8 cellular contexts compared by ENCODE assay signal in the genomic region with DNA sequence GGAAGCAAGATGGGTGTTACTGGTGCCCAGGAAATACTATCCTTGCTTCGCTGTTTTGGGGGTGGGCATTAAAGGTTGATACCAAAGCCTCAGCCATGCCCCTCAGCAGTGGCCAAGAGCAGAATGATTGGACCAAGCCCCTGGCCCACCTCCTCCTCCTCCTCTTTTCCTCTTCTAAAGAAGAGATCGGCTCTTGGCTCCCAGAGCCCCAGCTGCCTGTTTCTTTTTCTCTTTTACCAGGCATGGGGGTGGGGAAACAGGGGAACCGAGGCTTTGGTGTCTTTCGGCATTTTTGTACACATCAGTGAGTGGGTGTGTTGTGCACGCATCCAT. TPM values are rescaled to one million over a fixed set of nuclear protein-coding genes. Genes with fewer than 3 reads are reported as not detected.
DNase-seq lines count a peak whose midpoint lies in the region; ATAC-seq and TF ChIP-seq lines count a peak whose summit lies in the region.

No MANE protein-coding gene starts in this region.

- no peaks in the 10 kb centered on the region for H3K27me3 Mint-ChIP-seq in stimulated activated naive CD8-positive, alpha-beta T cell treated with anti-CD3 and anti-CD28 coated beads, Interleukin-15, Interleukin-2, amounts not matched to agents 100 ng/mL and 50 ng/mL, for 24 hours
- H3K27me3 Mint-ChIP-seq in MCF 10A (ENCODE audit: insufficient read depth, unreplicated experiment): no peaks in the 10 kb centered on the region

- ATAC-seq in stimulated activated naive CD8-positive, alpha-beta T cell treated with anti-CD3 and anti-CD28 coated beads, Interleukin-15, Interleukin-2, amounts not matched to agents 100 U/mL and 50 U/mL, for 24 hours: no peak
- ATAC-seq in aorta (ENCODE audit: low FRiP score): no peak
- no peak for ATAC-seq in GM21717 (IDR thresholded peaks at IDR 0.05; ENCODE audit: unreplicated experiment)

- peaks cover 96% of the 10 kb centered on the region for H3K4me1 ChIP-seq in muscle layer of colon (ENCODE audit: insufficient read depth, low read length)
- peaks cover 1 to 7% of the 10 kb centered on the region in 2 donors for H3K4me1 ChIP-seq in aorta (ENCODE audit: control insufficient read depth in 1 of 2, insufficient read depth in 2 of 2, low read length in 2 of 2)

- CTCF ChIA-PET in MCF 10A (lab: Yijun Ruan, JAX): interaction anchor here (0.9 to 12.2 kb wide), 5 partner anchors 7 to 43 kb away, joined by 3 to 131 read pairs (median 3); no protein-coding TSS in a partner anchor

- DNase-seq in stimulated activated naive CD8-positive, alpha-beta T cell treated with anti-CD3 and anti-CD28 coated beads, Interleukin-15, Interleukin-2, amounts not matched to agents 100 U/mL and 50 U/mL, for 24 hours: no peak
- DNase-seq in MCF 10A (ENCODE audit: unreplicated experiment) (no peak), aorta (no peak), NCI-H226 (no peak), DMS79 treated with DMSO at 0.1 percent for 48 hours (lab: John Stamatoyannopoulos, UW) (no peak)

- H3K9me3 Mint-ChIP-seq in stimulated activated naive CD8-positive, alpha-beta T cell treated with anti-CD3 and anti-CD28 coated beads, Interleukin-15, Interleukin-2, amounts not matched to agents 100 ng/mL and 50 ng/mL, for 24 hours: no peaks in the 10 kb centered on the region
- H3K9me3 Mint-ChIP-seq in MCF 10A (ENCODE audit: unreplicated experiment): no peaks in the 10 kb centered on the region

- H3K9ac ChIP-seq in muscle layer of colon (ENCODE audit: low read length): peak overlapping the region; percentile 77

- intact Hi-C loops in MCF 10A (cut with micrococcal nuclease): no loop called here
- intact Hi-C loops in aorta (cut with DNase I): loop anchor here in 1 of 2 donors (5.0 kb wide), 1 partner anchor 44 kb away; no protein-coding TSS in a partner anchor

- H3K36me3 Mint-ChIP-seq in stimulated activated naive CD8-positive, alpha-beta T cell treated with anti-CD3 and anti-CD28 coated beads, Interleukin-15, Interleukin-2, amounts not matched to agents 100 ng/mL and 50 ng/mL, for 24 hours (ENCODE audit: low read depth): no peaks in the 10 kb centered on the region
- H3K36me3 Mint-ChIP-seq in MCF 10A (ENCODE audit: insufficient read depth, unreplicated experiment): no peaks in the 10 kb centered on the region

- peak overlapping the region; percentile 81 for H3K27ac ChIP-seq in muscle layer of colon (ENCODE audit: low read depth, low read length)
- peak overlapping the region; percentile 36 to 78 for H3K27ac ChIP-seq in aorta (ENCODE audit: low read depth in 1 of 2, low read length in 2 of 2)

- no peak for TF ChIP-seq CTCF in MCF 10A (IDR thresholded peaks at IDR 0.05; ENCODE audit: unreplicated experiment)

- H3K27ac Mint-ChIP-seq in stimulated activated naive CD8-positive, alpha-beta T cell treated with anti-CD3 and anti-CD28 coated beads, Interleukin-15, Interleukin-2, amounts not matched to agents 100 ng/mL and 50 ng/mL, for 24 hours: peak overlapping the region; percentile 94
- H3K27ac Mint-ChIP-seq in MCF 10A (ENCODE audit: low read depth, unreplicated experiment): peak overlapping the region; percentile 80

- no peaks in the 10 kb centered on the region for H3K36me3 ChIP-seq in muscle layer of colon (ENCODE audit: insufficient read depth, low read length)
- H3K36me3 ChIP-seq in aorta (ENCODE audit: control insufficient read depth in 1 of 2, insufficient read depth in 2 of 2, low read length in 1 of 2): no peaks in the 10 kb centered on the region

- H3K27me3 ChIP-seq in muscle layer of colon (ENCODE audit: control insufficient read depth in 1 of 2, insufficient read depth in 2 of 2, low read length in 2 of 2) (no peaks in the 10 kb centered on the region), aorta (ENCODE audit: control insufficient read depth in 1 of 2, insufficient read depth in 2 of 2, low read length in 1 of 2) (no peaks in the 10 kb centered on the region)

- H3K9me3 ChIP-seq in muscle layer of colon (ENCODE audit: low read length) (no peaks in the 10 kb centered on the region), aorta (ENCODE audit: control insufficient read depth, low read length) (no peaks in the 10 kb centered on the region)

- peaks cover 75% of the 10 kb centered on the region for H3K4me1 Mint-ChIP-seq in stimulated activated naive CD8-positive, alpha-beta T cell treated with anti-CD3 and anti-CD28 coated beads, Interleukin-15, Interleukin-2, amounts not matched to agents 100 ng/mL and 50 ng/mL, for 24 hours (ENCODE audit: low read depth)
- peaks cover 80% of the 10 kb centered on the region for H3K4me1 Mint-ChIP-seq in MCF 10A (ENCODE audit: insufficient read depth, unreplicated experiment)

- 0 to 1% methylated on average over 5 of the region's 5 CpGs for WGBS in aorta, 2 donors

- H3K4me3 Mint-ChIP-seq in stimulated activated naive CD8-positive, alpha-beta T cell treated with anti-CD3 and anti-CD28 coated beads, Interleukin-15, Interleukin-2, amounts not matched to agents 100 ng/mL and 50 ng/mL, for 24 hours: peak overlapping the region; percentile 85
- H3K4me3 Mint-ChIP-seq in MCF 10A (ENCODE audit: unreplicated experiment): peak overlapping the region; percentile 62

- POLR2A ChIA-PET in MCF 10A (lab: Yijun Ruan, JAX): interaction anchor here (0.7 to 7.9 kb wide), 9 partner anchors 10 to 111 kb away, joined by 3 to 99 read pairs (median 5); a partner anchor contains a TSS

- H3K4me3 ChIP-seq in muscle layer of colon (ENCODE audit: low read depth in 1 of 2, low read length in 2 of 2) (peak overlapping the region in 1 of 2 donors; percentile 43), aorta (ENCODE audit: low read length in 2 of 2) (no peak overlapping the region)

- BruUV-seq in MCF 10A (replicated peaks; lab: Mats Ljungman, UMichigan): no TSS peak

RNA-seq across cellular contexts. Expression of a gene that starts 5.8 kb away (rescaled TPM):
- total RNA-seq in MCF 10A (2022): 5.5 and 6.4 TPM in 2 replicates
- total RNA-seq in aorta: 10 to 100 TPM; 53.7 to 62.3 TPM
- polyA plus RNA-seq in aorta: 10 to 100 TPM; 38.9 to 52.1 TPM

RNA-seq across cellular contexts. Expression of a gene that starts 14.3 kb away (rescaled TPM):
- total RNA-seq in MCF 10A (2022) (66.6 and 88.5 TPM in 2 replicates), aorta (10 to 100 TPM; 60.8 to 70.9 TPM)
- 10 to 100 TPM; 20.7 to 66.5 TPM for polyA plus RNA-seq in aorta

RNA-seq across cellular contexts. Expression of a gene that starts 31.8 kb away (rescaled TPM):
- total RNA-seq in MCF 10A (2022) (7.5 and 8.8 TPM in 2 replicates), aorta (10 to 100 TPM; 18.4 to 53.6 TPM)
- polyA plus RNA-seq in aorta: 10 to 100 TPM in 1 of 2 donors, 1 to 10 TPM in 1; 8.6 to 28.5 TPM

RNA-seq across cellular contexts. Expression of a gene that starts 53.2 kb away (rescaled TPM):
- 59.8 and 62.2 TPM in 2 replicates for total RNA-seq in MCF 10A (2022)
- 100 to 1,000 TPM in 1 of 2 donors, 10 to 100 TPM in 1; 81.0 to 100 TPM for total RNA-seq in aorta
- polyA plus RNA-seq in aorta: 100 to 1,000 TPM in 1 of 2 donors, 10 to 100 TPM in 1; 21.2 to 171 TPM

RNA-seq across cellular contexts. Expression of a gene that starts 53.3 kb away (rescaled TPM):
- total RNA-seq in MCF 10A (2022) (9.6 and 17.1 TPM in 2 replicates), aorta (1 to 10 TPM in 1 of 2 donors, under 1 TPM in 1; 0.39 to 5.4 TPM)
- 1 to 10 TPM in 1 of 2 donors, not detected in 1; 2.7 TPM for polyA plus RNA-seq in aorta
